Comparison of ENCODE assay signal across 1 cellular context in genomic region chr19:17996826-17997316, GRCh38.
TF ChIP-seq lines count a peak whose summit lies in the region.

No MANE protein-coding gene starts in this region.

TF ChIP-seq in HepG2, 621 proteins besides CTCF, POLR2A, EP300 and RAD21 (continued from another document and continues in another):
- TF ChIP-seq ZBED4 (CRISPR knock-in tag; IDR thresholded peaks at IDR 0.05; ENCODE audit: borderline replicate concordance): no peak
- no peak for TF ChIP-seq RNF219 (CRISPR knock-in tag; IDR thresholded peaks at IDR 0.05)
- no peak for TF ChIP-seq MYNN (CRISPR knock-in tag; IDR thresholded peaks at IDR 0.05; ENCODE audit: low read depth)
- TF ChIP-seq TEF (CRISPR knock-in tag; IDR thresholded peaks at IDR 0.05): no peak
- TF ChIP-seq SP5 (CRISPR knock-in tag; IDR thresholded peaks at IDR 0.05; ENCODE audit: borderline replicate concordance, low read depth): no peak
- no peak for TF ChIP-seq CBX5 (CRISPR knock-in tag; IDR thresholded peaks at IDR 0.05; ENCODE audit: borderline replicate concordance)
- no peak for TF ChIP-seq RFX3 (CRISPR knock-in tag; IDR thresholded peaks at IDR 0.05)
- TF ChIP-seq ZNF296 (CRISPR knock-in tag; conservative IDR thresholded peaks at IDR 0.05): no peak
- TF ChIP-seq ZNF646 (CRISPR knock-in tag; IDR thresholded peaks at IDR 0.05): no peak
- TF ChIP-seq ZNF572 (CRISPR knock-in tag; IDR thresholded peaks at IDR 0.05): peak; percentile 34; the same call in 1 of the 2 replicates
- TF ChIP-seq ZKSCAN5 (CRISPR knock-in tag; IDR thresholded peaks at IDR 0.05): no peak
- peak; percentile 99 for TF ChIP-seq ZNF770 (CRISPR knock-in tag; IDR thresholded peaks at IDR 0.05)
- TF ChIP-seq BRD4 (CRISPR knock-in tag; IDR thresholded peaks at IDR 0.05): no peak
- no peak for TF ChIP-seq THYN1 (CRISPR knock-in tag; IDR thresholded peaks at IDR 0.05; ENCODE audit: borderline replicate concordance, low read depth)
- TF ChIP-seq CHCHD3 (CRISPR knock-in tag; IDR thresholded peaks at IDR 0.05): no peak
- peak; percentile 66; the same call in 1 of the 2 replicates for TF ChIP-seq IRF2 (CRISPR knock-in tag; IDR thresholded peaks at IDR 0.05)
- no peak for TF ChIP-seq ZNF343 (CRISPR knock-in tag; IDR thresholded peaks at IDR 0.05)
- no peak for TF ChIP-seq JARID2 (CRISPR knock-in tag; IDR thresholded peaks at IDR 0.05; ENCODE audit: insufficient replicate concordance)
- no peak for TF ChIP-seq PRDM15 (CRISPR knock-in tag; IDR thresholded peaks at IDR 0.05)
- TF ChIP-seq ZIK1 (CRISPR knock-in tag; IDR thresholded peaks at IDR 0.05; ENCODE audit: borderline replicate concordance, low read depth): no peak
- TF ChIP-seq ZC3H13 (CRISPR knock-in tag; IDR thresholded peaks at IDR 0.05): no peak
- TF ChIP-seq LCORL (IDR thresholded peaks at IDR 0.05): no peak
- no peak for TF ChIP-seq LCORL (CRISPR knock-in tag; IDR thresholded peaks at IDR 0.05)
- no peak for TF ChIP-seq ZSCAN30 (CRISPR knock-in tag; IDR thresholded peaks at IDR 0.05)
- TF ChIP-seq ATF3 (CRISPR knock-in tag; IDR thresholded peaks at IDR 0.05): no peak
- no peak for TF ChIP-seq KDM4B (CRISPR knock-in tag; IDR thresholded peaks at IDR 0.05)
- no peak for TF ChIP-seq HBP1 (CRISPR knock-in tag; IDR thresholded peaks at IDR 0.05; ENCODE audit: low read depth)
- TF ChIP-seq CREB1 (IDR thresholded peaks at IDR 0.05): no peak
- TF ChIP-seq CREB1 (CRISPR knock-in tag; IDR thresholded peaks at IDR 0.05): no peak
- TF ChIP-seq DPF2 (CRISPR knock-in tag; IDR thresholded peaks at IDR 0.05; ENCODE audit: borderline replicate concordance, low read depth): 0 out of 2 replicates have a peak, but pooled peaks have one; percentile 18
- no peak for TF ChIP-seq NFE2L2 (IDR thresholded peaks at IDR 0.05; ENCODE audit: low read length)
- TF ChIP-seq ZNF883 (CRISPR knock-in tag; IDR thresholded peaks at IDR 0.05; ENCODE audit: not compliant biosample characterization): no peak
- 0 out of 2 replicates have a peak, but pooled peaks have one; percentile 36 for TF ChIP-seq MXD3 (CRISPR knock-in tag; IDR thresholded peaks at IDR 0.05)
- TF ChIP-seq SIN3A (IDR thresholded peaks at IDR 0.05; ENCODE audit: borderline replicate concordance, low read depth, low read length): no peak
- TF ChIP-seq SP2 (CRISPR knock-in tag; IDR thresholded peaks at IDR 0.05): peak; percentile 41; the same call in 1 of the 2 replicates
